ENCODE assay signal across 8 cellular contexts in genomic region chr17:80414803-80415625, GRCh38. TPM values are rescaled to one million over a fixed set of nuclear protein-coding genes. Genes with fewer than 3 reads are reported as not detected.
A peak's percentile ranks its signal among the peaks of the same experiment; 100 is the strongest.
DNase-seq lines count a peak whose midpoint lies in the region; ATAC-seq and TF ChIP-seq lines count a peak whose summit lies in the region.

TSS of gene ENDOV (plus strand) at chr17:80415167. CDS start at chr17:80415195, 28 bp downstream.

- H3K27ac ChIP-seq in left ventricle myocardium inferior (replicated peaks): peak within 1 kb of the TSS; percentile 94
- H3K27ac ChIP-seq in upper lobe of left lung: peak within 1 kb of the TSS; percentile 94 to 98 (median 96)

- H3K27me3 ChIP-seq in left ventricle myocardium inferior (ENCODE audit: low read depth) (no peaks in the 10 kb centered on the region), upper lobe of left lung (no peaks in the 10 kb centered on the region)

- intact Hi-C loops in left ventricle myocardium inferior (cut with micrococcal nuclease): no loop called here
- intact Hi-C loops in posterior vena cava (cut with DNase I): loop anchor here in 1 of 2 donors (1.0 kb wide), 1 partner anchor 35 kb away; no protein-coding TSS in a partner anchor

- TF ChIP-seq CTCF in left ventricle myocardium inferior (IDR thresholded peaks at IDR 0.05; ENCODE audit: borderline replicate concordance) (no peak), upper lobe of left lung (IDR thresholded peaks at IDR 0.05) (peak in 3 of 6 experiments; percentile 18 to 41 (median 25))

- H3K27me3 Mint-ChIP-seq in T-helper 17 cell: peaks cover 34% of the 10 kb centered on the region

- TF ChIP-seq POLR2A in upper lobe of left lung (IDR thresholded peaks at IDR 0.05): peak in 2 of 4 donors; percentile 55 to 79

- WGBS in upper lobe of left lung, 2 donors: 0% methylated on average over 4 to 51 of the region's 97 CpGs

- H3K9me3 ChIP-seq in T-helper 17 cell (ENCODE audit: control insufficient read depth, low read length, poor library complexity, severe bottlenecking) (no peaks in the 10 kb centered on the region), left ventricle myocardium inferior (replicated peaks) (no peaks in the 10 kb centered on the region), upper lobe of left lung (no peaks in the 10 kb centered on the region)

- H3K36me3 ChIP-seq in left ventricle myocardium inferior: peaks cover 14% of the 10 kb centered on the region
- H3K36me3 ChIP-seq in upper lobe of left lung: peaks cover 0 to 28% (median 6%) of the 10 kb centered on the region in 4 donors

- DNase-seq in NCI-H187 treated with DMSO at 0.1 percent for 48 hours (lab: John Stamatoyannopoulos, UW) (peak; percentile 30), T-helper 17 cell (peak; percentile 90), amniotic stem cell (lab: John Stamatoyannopoulos, UW) (peak; percentile 94), left ventricle myocardium inferior (peak; percentile 94), posterior vena cava (ENCODE audit: low spot score) (peak; percentile 98), upper lobe of left lung (peak; percentile 93 to 96)

- H3K36me3 Mint-ChIP-seq in T-helper 17 cell (ENCODE audit: low read depth): peaks cover 7% of the 10 kb centered on the region

- ATAC-seq in GM18498 (IDR thresholded peaks at IDR 0.05; ENCODE audit: unreplicated experiment) (peak; percentile 95), HG02943 (IDR thresholded peaks at IDR 0.05; ENCODE audit: low read depth, unreplicated experiment) (peak; percentile 88), T-helper 17 cell (peak; percentile 91), upper lobe of left lung (ENCODE audit: low FRiP score in 2 of 2) (peak; percentile 95 to 98)

- peaks cover 23% of the 10 kb centered on the region for H3K4me1 Mint-ChIP-seq in T-helper 17 cell

- peak within 1 kb of the TSS; percentile 94 for H3K27ac Mint-ChIP-seq in T-helper 17 cell

- peak within 1 kb of the TSS; percentile 92 for H3K4me3 Mint-ChIP-seq in T-helper 17 cell

- H3K4me1 ChIP-seq in left ventricle myocardium inferior: peaks cover 43% of the 10 kb centered on the region
- H3K4me1 ChIP-seq in upper lobe of left lung: peaks cover 23 to 42% (median 25%) of the 10 kb centered on the region in 4 donors

- peak within 1 kb of the TSS; percentile 83 for H3K4me3 ChIP-seq in left ventricle myocardium inferior
- H3K4me3 ChIP-seq in upper lobe of left lung: peak within 1 kb of the TSS; percentile 84 to 98 (median 86)

- TF ChIP-seq EP300 in upper lobe of left lung (IDR thresholded peaks at IDR 0.05): peak in 1 of 4 donors; percentile 30

RNA-seq across cellular contexts. Expression of gene ENDOV, which starts in this region (rescaled TPM):
- 10 to 100 TPM; 14.1 to 24.5 TPM for total RNA-seq in T-helper 17 cell
- 11.3 TPM for total RNA-seq in left ventricle myocardium inferior
- total RNA-seq in posterior vena cava: 10 to 100 TPM; 14.1 to 15.5 TPM
- total RNA-seq in upper lobe of left lung: 10 to 100 TPM; 16.7 to 93.2 (median 25.6) TPM

Comparison
In these comparisons a context has a peak if more than half of its experiments do, and no peak if none do; other contexts are left out.
1. Peak in every context shown above with its lines: DNase-seq, ATAC-seq, H3K4me3 ChIP-seq and H3K27ac ChIP-seq.
2. DNase-seq: peak in every context shown above with its lines; median percentile 98 in posterior vena cava; 94 in upper lobe of left lung; 94 in amniotic stem cell; 94 in left ventricle myocardium inferior; 90 in T-helper 17 cell; 30 in NCI-H187 treated with DMSO at 0.1 percent for 48 hours.